In the genomic region with DNA sequence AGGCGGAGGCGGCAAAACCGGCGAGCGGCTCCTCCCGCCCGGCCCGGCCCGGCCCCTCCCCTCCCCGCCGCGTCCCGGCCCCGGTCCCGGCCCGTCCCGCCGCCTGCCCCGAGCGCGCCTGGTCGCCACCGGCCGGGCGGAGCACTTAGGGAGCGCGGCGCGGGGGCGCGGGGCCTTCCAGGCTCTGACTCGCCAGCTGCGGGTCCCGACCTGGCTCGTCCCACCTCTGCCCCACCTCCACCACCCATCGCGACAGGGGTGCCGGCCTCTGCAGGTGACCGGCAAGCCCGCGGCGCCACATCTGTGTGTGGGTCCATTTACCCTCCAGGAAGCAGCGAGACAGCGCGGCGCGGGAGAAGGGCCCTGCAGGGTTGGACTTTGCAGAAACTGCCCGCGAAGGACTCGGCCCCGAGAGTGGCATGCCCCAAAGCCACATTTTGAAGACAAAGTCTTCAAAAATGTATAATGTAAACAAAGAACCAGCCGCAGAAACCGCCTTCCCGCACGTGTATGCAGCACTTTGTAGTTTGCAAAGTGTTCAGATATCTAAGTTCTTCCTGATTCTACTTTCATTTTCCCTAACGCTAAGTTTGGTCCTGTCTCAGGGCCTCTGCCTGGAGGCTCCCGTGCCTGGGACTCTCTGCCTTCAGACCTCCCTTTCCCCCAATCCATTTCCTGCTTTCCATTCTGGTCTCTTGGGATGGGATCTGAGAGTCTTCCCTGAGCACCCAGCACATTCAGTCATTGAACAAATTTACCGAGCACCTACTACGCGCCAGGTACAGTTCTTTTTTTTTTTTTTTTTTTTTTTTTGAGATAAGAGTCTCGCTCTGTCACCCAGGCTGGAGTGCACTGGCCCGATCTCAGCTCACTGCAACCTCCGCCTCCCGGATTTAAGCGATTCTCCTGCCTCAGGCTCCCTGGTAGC, we compare ENCODE assay signal across 7 cellular contexts. TPM values are rescaled to one million over a fixed set of nuclear protein-coding genes. Genes with fewer than 3 reads are reported as not detected.
DNase-seq lines count a peak whose midpoint lies in the region; ATAC-seq and TF ChIP-seq lines count a peak whose summit lies in the region.

A gene (minus strand): TSS at position 40 of the 928 bp plus-strand sequence. CDS start 19,158 bp downstream, outside the sequence.

- H3K27ac ChIP-seq in PC-9 (no peak within 1 kb of the TSS), subcutaneous abdominal adipose tissue (ENCODE audit: low read depth, low read length) (peak within 1 kb of the TSS; percentile 86)

- H3K36me3 ChIP-seq in PC-9 (ENCODE audit: low read depth) (no peaks in the 10 kb centered on the region), subcutaneous abdominal adipose tissue (ENCODE audit: control insufficient read depth in 5 of 5, insufficient read depth in 5 of 5, low read length in 5 of 5) (peaks cover 0 to 8% (median 7%) of the 10 kb centered on the region in 5 donors)

- H3K27me3 ChIP-seq in PC-9 (ENCODE audit: insufficient read depth, low read depth) (no peaks in the 10 kb centered on the region), subcutaneous abdominal adipose tissue (ENCODE audit: control insufficient read depth in 5 of 5, insufficient read depth in 4 of 5, low read length in 5 of 5) (no peaks in the 10 kb centered on the region)

- peak within 1 kb of the TSS; percentile 82 for H3K4me3 Mint-ChIP-seq in nephron progenitor cell

- in situ Hi-C loops in GM13977 (cut with MboI; ENCODE audit: low pct_unique_long_range_greater_than_20kb, low sequenced_read_pairs, unreplicated experiment) = no loop called here

- H3K27ac Mint-ChIP-seq in nephron progenitor cell = no peak within 1 kb of the TSS

- no peaks in the 10 kb centered on the region for H3K36me3 Mint-ChIP-seq in nephron progenitor cell (ENCODE audit: low read depth)

- peaks cover 9% of the 10 kb centered on the region; the same call in 1 of the 2 replicates for H3K4me1 ChIP-seq in PC-9 (replicated peaks; ENCODE audit: insufficient read depth)
- peaks cover 7 to 32% (median 26%) of the 10 kb centered on the region in 5 donors for H3K4me1 ChIP-seq in subcutaneous abdominal adipose tissue (ENCODE audit: control insufficient read depth in 5 of 5, insufficient read depth in 5 of 5, low read length in 5 of 5)

- H3K9ac ChIP-seq in subcutaneous abdominal adipose tissue (ENCODE audit: low read length in 5 of 5) = peak within 1 kb of the TSS; percentile 72 to 86 (median 81)

- no peaks in the 10 kb centered on the region for H3K9me3 Mint-ChIP-seq in nephron progenitor cell

- DNase-seq in GM13977 (ENCODE audit: low spot score) (peak; percentile 75), PC-9 (peak; percentile 52 to 55), fibroblast of the conjunctiva (ENCODE audit: low read depth) (peak; percentile 42), nephron progenitor cell (peak; percentile 52)
- peak; percentile 42 for DNase-seq in activated effector memory CD4-positive, alpha-beta T cell treated with Interleukin-2 at 50 U/mL for 16 hours

- H3F3A ChIP-seq in PC-9 (ENCODE audit: insufficient read depth, low read depth) = 0 out of 2 replicates have a peak, but pooled peaks cover 4% of the 10 kb centered on the region

- H3K4me2 ChIP-seq in PC-9 = peak within 1 kb of the TSS; percentile 84

- POLR2A ChIA-PET in PC-9 (lab: Charles Lee; ENCODE audit: unreplicated experiment) = no interaction called here

- no peaks in the 10 kb centered on the region for H4K20me1 ChIP-seq in PC-9 (ENCODE audit: insufficient read depth)

- intact Hi-C loops in PC-9 (cut with micrococcal nuclease; ENCODE audit: unreplicated experiment) = loop anchor here (1.0 to 10.0 kb wide), 2 partner anchors 65 to 82 kb away; a partner anchor contains a TSS

- H3K9me3 ChIP-seq in PC-9 (ENCODE audit: insufficient read depth, low read depth) (no peaks in the 10 kb centered on the region), subcutaneous abdominal adipose tissue (ENCODE audit: control insufficient read depth in 5 of 5, low read length in 5 of 5) (no peaks in the 10 kb centered on the region)

- no peaks in the 10 kb centered on the region for H3K79me2 ChIP-seq in PC-9 (ENCODE audit: low read depth)

- peak; percentile 45 for ATAC-seq in HG03045 (IDR thresholded peaks at IDR 0.05; ENCODE audit: unreplicated experiment)

- peak within 1 kb of the TSS; percentile 74 for H3K4me3 ChIP-seq in PC-9
- peak within 1 kb of the TSS; percentile 71 to 84 (median 82) for H3K4me3 ChIP-seq in subcutaneous abdominal adipose tissue (ENCODE audit: low read depth in 1 of 5, low read length in 5 of 5)

- no peaks in the 10 kb centered on the region for H3K9me2 ChIP-seq in PC-9 (ENCODE audit: insufficient read depth)

- TF ChIP-seq CTCF in GM13977 (IDR thresholded peaks at IDR 0.05; ENCODE audit: extremely low read depth, insufficient read depth, missing control alignments) (no peak), PC-9 (conservative IDR thresholded peaks at IDR 0.05) (no peak), nephron progenitor cell (IDR thresholded peaks at IDR 0.05) (no peak)

- peaks cover 42% of the 10 kb centered on the region for H3K4me1 Mint-ChIP-seq in nephron progenitor cell

- CTCF ChIA-PET in PC-9 (lab: Charles Lee) = interaction anchor here (0.6 kb wide), 1 partner anchor 77 kb away, joined by 5 read pairs; no protein-coding TSS in a partner anchor

- TSS peak; percentile 75 for BruUV-seq in PC-9 (replicated peaks; lab: Mats Ljungman, UMichigan)

- peak within 1 kb of the TSS; percentile 92 for H2AFZ ChIP-seq in PC-9

- peaks cover 60% of the 10 kb centered on the region for H3K27me3 Mint-ChIP-seq in nephron progenitor cell (ENCODE audit: low read depth, poor library complexity)

RNA-seq across cellular contexts. Expression of the gene that starts here (rescaled TPM):
- 22.6 and 22.7 TPM in 2 replicates for total RNA-seq in PC-9 (2021)
